ENCODE assay signal across 9 cellular contexts in genomic region chr10:93462881-93463280, GRCh38. TPM values are rescaled to one million over a fixed set of nuclear protein-coding genes. Genes with fewer than 3 reads are reported as not detected.
DNase-seq lines count a peak whose midpoint lies in the region; ATAC-seq, FAIRE-seq and TF ChIP-seq lines count a peak whose summit lies in the region.
"Had no signal": no experiment of that assay in that cellular context is flagged by ENCODE, and none has a peak within 500 bp of the region (broad histone marks: within the 10 kb centered on the region; RNA-seq: fewer than 3 reads in every experiment).

No MANE protein-coding gene starts in this region.

- H3K4me3 ChIP-seq in AG04450 (ENCODE audit: low read depth, low read length) (no peak overlapping the region), astrocyte (ENCODE audit: insufficient read depth, low read depth, low read length) (no peak overlapping the region), neural progenitor cell (no peak overlapping the region)
- H3K4me3 ChIP-seq in naive thymus-derived CD4-positive, alpha-beta T cell (ENCODE audit: low read length) = no peak overlapping the region

- H3K9me3 Mint-ChIP-seq in astrocyte (ENCODE audit: unreplicated experiment) (no peaks in the 10 kb centered on the region), neural progenitor cell (no peaks in the 10 kb centered on the region)
- no peaks in the 10 kb centered on the region for H3K9me3 Mint-ChIP-seq in naive thymus-derived CD4-positive, alpha-beta T cell

- H3K4me3 Mint-ChIP-seq in astrocyte (ENCODE audit: unreplicated experiment) (no peak overlapping the region), neural progenitor cell (no peak overlapping the region)
- no peak overlapping the region for H3K4me3 Mint-ChIP-seq in naive thymus-derived CD4-positive, alpha-beta T cell
- H3K4me3 Mint-ChIP-seq: activated naive CD8-positive, alpha-beta T cell had no signal

- H3K9ac ChIP-seq in astrocyte (ENCODE audit: low read length) (peak overlapping the region; percentile 67), neural progenitor cell (no peak overlapping the region)

- no peak for DNase-seq in AG04450 (ENCODE audit: low read depth, low spot score)
- peak; percentile 88 for DNase-seq in MV-4-11 (lab: John Stamatoyannopoulos, UW)
- DNase-seq in astrocyte (ENCODE audit: low read depth) = peak; percentile 70
- DNase-seq in naive thymus-derived CD4-positive, alpha-beta T cell = no peak
- no peak for DNase-seq in SW480 (ENCODE audit: low spot score)
- no peak for DNase-seq in midbrain (lab: John Stamatoyannopoulos, UW)
- DNase-seq in neural progenitor cell (ENCODE audit: low spot score) = no peak

- H4K20me1 ChIP-seq in astrocyte (ENCODE audit: insufficient read depth, low read length) (no peaks in the 10 kb centered on the region), neural progenitor cell (ENCODE audit: low read depth) (no peaks in the 10 kb centered on the region)

- H3K36me3 ChIP-seq in astrocyte (ENCODE audit: insufficient read depth, low read length) (peaks cover 15% of the 10 kb centered on the region), neural progenitor cell (no peaks in the 10 kb centered on the region)
- no peaks in the 10 kb centered on the region for H3K36me3 ChIP-seq in naive thymus-derived CD4-positive, alpha-beta T cell (ENCODE audit: control insufficient read depth in 2 of 3, insufficient read depth in 3 of 3, low read length in 3 of 3)

- H3K4me1 ChIP-seq in astrocyte (ENCODE audit: insufficient read depth, low read length) (peaks cover 85% of the 10 kb centered on the region), neural progenitor cell (no peaks in the 10 kb centered on the region)
- H3K4me1 ChIP-seq in naive thymus-derived CD4-positive, alpha-beta T cell (ENCODE audit: control insufficient read depth in 2 of 2, insufficient read depth in 2 of 2, low read length in 2 of 2) = no peaks in the 10 kb centered on the region

- no peaks in the 10 kb centered on the region for H3F3A ChIP-seq in neural progenitor cell (ENCODE audit: low read depth)

- H3K27ac Mint-ChIP-seq in astrocyte (ENCODE audit: unreplicated experiment) (peak overlapping the region; percentile 85), neural progenitor cell (no peak overlapping the region)
- H3K27ac Mint-ChIP-seq in naive thymus-derived CD4-positive, alpha-beta T cell = peak overlapping the region in 1 of 9 donors; percentile 74
- H3K27ac Mint-ChIP-seq: activated naive CD8-positive, alpha-beta T cell had no signal

- intact Hi-C loops in naive thymus-derived CD4-positive, alpha-beta T cell (cut with micrococcal nuclease) = no loop called here

- H3K36me3 Mint-ChIP-seq in astrocyte (ENCODE audit: low read depth, unreplicated experiment) = peaks cover 20% of the 10 kb centered on the region
- peaks cover 0 to 2% (median 0%) of the 10 kb centered on the region in 5 donors for H3K36me3 Mint-ChIP-seq in naive thymus-derived CD4-positive, alpha-beta T cell
- H3K36me3 Mint-ChIP-seq in neural progenitor cell = no peaks in the 10 kb centered on the region
- H3K36me3 Mint-ChIP-seq: activated naive CD8-positive, alpha-beta T cell had no signal

- H3K9me3 ChIP-seq in AG04450 (ENCODE audit: control insufficient read depth, insufficient read depth, low read length) (no peaks in the 10 kb centered on the region), astrocyte (ENCODE audit: insufficient read depth, low read depth, low read length) (no peaks in the 10 kb centered on the region), neural progenitor cell (ENCODE audit: low read depth) (no peaks in the 10 kb centered on the region)
- H3K9me3 ChIP-seq in naive thymus-derived CD4-positive, alpha-beta T cell (ENCODE audit: control insufficient read depth in 2 of 3, low read length in 3 of 3) = no peaks in the 10 kb centered on the region

- peak; percentile 50 for ATAC-seq in naive thymus-derived CD4-positive, alpha-beta T cell
- no peak for ATAC-seq in GM18909 (IDR thresholded peaks at IDR 0.05; ENCODE audit: poor library complexity, unreplicated experiment)

- CTCF ChIA-PET in AG04450 (lab: Charles Lee) = interaction anchor here (1.4 to 2.2 kb wide), 2 partner anchors 19 to 86 kb away, joined by 11 to 17 read pairs; partner anchors contain the start of gene MYOF
- CTCF ChIA-PET in naive thymus-derived CD4-positive, alpha-beta T cell (lab: Charles Lee) = no interaction called here

- TF ChIP-seq CTCF in AG04450 (IDR thresholded peaks at IDR 0.05; ENCODE audit: low read depth, low read length) (no peak), astrocyte (IDR thresholded peaks at IDR 0.05; ENCODE audit: insufficient read depth, low read depth, low read length) (no peak), neural progenitor cell (IDR thresholded peaks at IDR 0.05) (no peak)

- H3K4me1 Mint-ChIP-seq in astrocyte (ENCODE audit: low read depth, unreplicated experiment) = peaks cover 63% of the 10 kb centered on the region
- peaks cover 0 to 21% (median 0%) of the 10 kb centered on the region in 7 donors for H3K4me1 Mint-ChIP-seq in naive thymus-derived CD4-positive, alpha-beta T cell
- H3K4me1 Mint-ChIP-seq in neural progenitor cell = peaks cover 47% of the 10 kb centered on the region

- peaks cover 82% of the 10 kb centered on the region for H3K79me2 ChIP-seq in astrocyte (ENCODE audit: insufficient read depth, low read length)
- no peaks in the 10 kb centered on the region for H3K79me2 ChIP-seq in neural progenitor cell (ENCODE audit: low read depth)

- H3K27ac ChIP-seq in AG04450 (ENCODE audit: low read depth, low read length) = peak overlapping the region; percentile 87
- peak overlapping the region; percentile 98 for H3K27ac ChIP-seq in astrocyte (ENCODE audit: low read depth, low read length)
- no peak overlapping the region for H3K27ac ChIP-seq in naive thymus-derived CD4-positive, alpha-beta T cell (ENCODE audit: low read depth, low read length)
- no peak overlapping the region for H3K27ac ChIP-seq in neural progenitor cell

- H2AFZ ChIP-seq in astrocyte (ENCODE audit: low read depth, low read length) (no peak overlapping the region), neural progenitor cell (replicated peaks) (no peak overlapping the region)

- H3K27me3 Mint-ChIP-seq in astrocyte (ENCODE audit: low read depth, unreplicated experiment) (no peaks in the 10 kb centered on the region), neural progenitor cell (ENCODE audit: insufficient read depth, low read depth) (peaks cover 4% of the 10 kb centered on the region)
- peaks cover 0 to 5% (median 0%) of the 10 kb centered on the region in 5 donors for H3K27me3 Mint-ChIP-seq in naive thymus-derived CD4-positive, alpha-beta T cell
- H3K27me3 Mint-ChIP-seq: activated naive CD8-positive, alpha-beta T cell had no signal

- no peak for FAIRE-seq in astrocyte (lab: Jason Lieb, UNC)

- POLR2A ChIA-PET in AG04450 (lab: Yijun Ruan, JAX) = interaction anchor here (0.7 to 1.4 kb wide), 3 partner anchors 17 to 1098 kb away, joined by 3 to 6 read pairs (median 6); partner anchors contain the start of gene MYOF
- POLR2A ChIA-PET in naive thymus-derived CD4-positive, alpha-beta T cell (lab: Charles Lee) = no interaction called here

- H3K27me3 ChIP-seq in AG04450 (ENCODE audit: control insufficient read depth, insufficient read depth, low read length) = no peaks in the 10 kb centered on the region
- no peaks in the 10 kb centered on the region for H3K27me3 ChIP-seq in astrocyte (ENCODE audit: insufficient read depth, low read length)
- H3K27me3 ChIP-seq in naive thymus-derived CD4-positive, alpha-beta T cell (ENCODE audit: control insufficient read depth in 2 of 2, insufficient read depth in 2 of 2, low read length in 2 of 2) = no peaks in the 10 kb centered on the region
- H3K27me3 ChIP-seq in neural progenitor cell = no peaks in the 10 kb centered on the region

- peak overlapping the region; percentile 68 for H3K4me2 ChIP-seq in astrocyte (ENCODE audit: low read length)
- no peak overlapping the region for H3K4me2 ChIP-seq in neural progenitor cell

RNA-seq across cellular contexts. Expression of gene MYOF, which starts 19.3 kb away (rescaled TPM):
- 254 and 275 TPM in 2 replicates for polyA plus RNA-seq in AG04450 (2011; rRNA removed)
- 297 and 309 TPM in 2 replicates for polyA minus RNA-seq in AG04450 (2011; rRNA and poly(A)+ RNA removed)
- 299 and 306 TPM in 2 replicates for total RNA-seq in astrocyte
- 10 to 100 TPM in 1 of 5 experiments, 1 to 10 TPM in 3, under 1 TPM in 1; 0.57 to 31.2 (median 1.5) TPM for total RNA-seq in naive thymus-derived CD4-positive, alpha-beta T cell
- polyA plus RNA-seq in naive thymus-derived CD4-positive, alpha-beta T cell = not detected
- 1.2 and 1.6 TPM in 2 replicates for total RNA-seq in neural progenitor cell (ENCODE audit: low replicate concordance)

RNA-seq across cellular contexts. Expression of gene CEP55, which starts 33.5 kb away (rescaled TPM):
- 10.0 and 16.3 TPM in 2 replicates for polyA plus RNA-seq in AG04450 (2011; rRNA removed)
- polyA minus RNA-seq in AG04450 (2011; rRNA and poly(A)+ RNA removed) = 2.4 and 5.7 TPM in 2 replicates
- total RNA-seq in astrocyte = 2.0 and 3.7 TPM in 2 replicates
- total RNA-seq in naive thymus-derived CD4-positive, alpha-beta T cell = 10 to 100 TPM in 1 of 5 experiments, under 1 TPM in 1, not detected in 3; 0.54 to 48.6 TPM
- not detected for polyA plus RNA-seq in naive thymus-derived CD4-positive, alpha-beta T cell
- 36.8 and 57.7 TPM in 2 replicates for total RNA-seq in neural progenitor cell (ENCODE audit: low replicate concordance)

Comparison
In these comparisons a context has a peak if more than half of its experiments do, and no peak if none do; other contexts are left out.
1. DNase-seq: peak in MV-4-11 (single experiment) and astrocyte (single experiment); none in AG04450 (single experiment), naive thymus-derived CD4-positive, alpha-beta T cell (0 of 9), SW480 (single experiment), midbrain (single experiment) and neural progenitor cell (single experiment).
2. H3K27ac ChIP-seq: peak in AG04450 (single experiment) and astrocyte (single experiment); none in naive thymus-derived CD4-positive, alpha-beta T cell (single experiment) and neural progenitor cell (single experiment).